2 cellular contexts compared by ENCODE assay signal in genomic region chr15:22956257-22956979, GRCh38.
TF ChIP-seq lines count a peak whose summit lies in the region.

No MANE protein-coding gene starts in this region.

TF ChIP-seq in SK-N-SH, 30 proteins besides CTCF, POLR2A, EP300 and RAD21:
- TF ChIP-seq USF1 (IDR thresholded peaks at IDR 0.05; ENCODE audit: borderline replicate concordance, low read depth) = no peak
- TF ChIP-seq JUND (IDR thresholded peaks at IDR 0.05) = no peak
- no peak for TF ChIP-seq RXRA (IDR thresholded peaks at IDR 0.05; ENCODE audit: borderline replicate concordance, low read depth)
- TF ChIP-seq MXI1 (IDR thresholded peaks at IDR 0.05; ENCODE audit: low read depth, low read length) = no peak
- no peak for TF ChIP-seq ZBTB33 (IDR thresholded peaks at IDR 0.05; ENCODE audit: borderline replicate concordance, low read depth)
- TF ChIP-seq FOXM1 (IDR thresholded peaks at IDR 0.05; ENCODE audit: low read depth) = no peak
- TF ChIP-seq FOSL2 (IDR thresholded peaks at IDR 0.05; ENCODE audit: borderline replicate concordance, low read depth) = no peak
- no peak for TF ChIP-seq TCF12 (IDR thresholded peaks at IDR 0.05)
- no peak for TF ChIP-seq FOXJ3 (CRISPR knock-in tag; IDR thresholded peaks at IDR 0.05)
- no peak for TF ChIP-seq CHD2 (IDR thresholded peaks at IDR 0.05; ENCODE audit: low read length, partially characterized antibody)

TF ChIP-seq in endothelial cell of umbilical vein, 7 proteins besides CTCF, POLR2A, EP300 and RAD21 (continued from another document):
- TF ChIP-seq GATA2 (IDR thresholded peaks at IDR 0.05; ENCODE audit: insufficient read depth, insufficient read length, low read depth, low read length) (no peak), JUN (IDR thresholded peaks at IDR 0.05; ENCODE audit: borderline replicate concordance, insufficient read depth, insufficient read length, low read depth) (no peak), EZH2 (IDR thresholded peaks at IDR 0.05; ENCODE audit: borderline replicate concordance, low read depth, low read length, severe bottlenecking) (no peak), POLR2AphosphoS5 (IDR thresholded peaks at IDR 0.05; ENCODE audit: insufficient read depth, low read depth, low read length) (no peak)
TF ChIP-seq in endothelial cell of umbilical vein: peak in this region for 0.
